Comparison of ENCODE assay signal across 1 cellular context in genomic region chr3:28242519-28242918, GRCh38.
TF ChIP-seq lines count a peak whose summit lies in the region.

No MANE protein-coding gene starts in this region.

TF ChIP-seq in H1, 55 proteins besides CTCF, POLR2A, EP300 and RAD21 (continued from another document):
- TF ChIP-seq CEBPB (IDR thresholded peaks at IDR 0.05; ENCODE audit: low read depth, low read length) (no peak), TAF1 (IDR thresholded peaks at IDR 0.05; ENCODE audit: low read depth, low read length) (no peak), TCF12 (IDR thresholded peaks at IDR 0.05; ENCODE audit: low read depth, low read length) (no peak), KDM5A (IDR thresholded peaks at IDR 0.05; ENCODE audit: low read length) (no peak), NRF1 (IDR thresholded peaks at IDR 0.05; ENCODE audit: low read depth, low read length) (no peak), TAF7 (optimal IDR thresholded peaks at IDR 0.05; ENCODE audit: borderline replicate concordance, low read depth, low read length) (no peak), CHD7 (IDR thresholded peaks at IDR 0.05; ENCODE audit: insufficient replicate concordance, low read length) (no peak), CHD1 (IDR thresholded peaks at IDR 0.05; ENCODE audit: low read depth, low read length) (no peak), FOSL1 (IDR thresholded peaks at IDR 0.05; ENCODE audit: insufficient read depth, low read depth, low read length) (no peak)
